Comparison of ENCODE assay signal across 11 cellular contexts in the genomic region with DNA sequence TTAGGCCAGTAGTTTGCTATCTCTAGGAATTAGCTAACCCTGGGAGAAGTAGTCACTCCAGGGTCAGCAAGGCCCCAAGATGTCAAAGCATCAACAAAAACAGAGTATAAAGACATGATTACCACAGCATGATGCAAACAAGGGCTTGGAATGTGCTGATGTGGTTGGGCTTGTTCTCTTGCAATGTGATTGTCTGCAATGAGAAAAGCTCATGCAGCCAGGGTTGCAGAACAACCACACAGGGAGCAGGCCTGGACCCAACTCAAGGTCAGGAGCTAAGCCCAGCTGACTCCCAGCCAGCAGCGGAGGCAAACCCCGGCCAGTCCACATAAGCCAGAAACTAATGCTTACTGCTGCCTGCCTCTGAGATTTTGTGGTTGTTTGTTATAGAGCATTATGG.
DNase-seq lines count a peak whose midpoint lies in the region; ATAC-seq, FAIRE-seq and TF ChIP-seq lines count a peak whose summit lies in the region.
"Had no signal": no experiment of that assay in that cellular context is flagged by ENCODE, and none has a peak within 500 bp of the region (broad histone marks: within the 10 kb centered on the region; RNA-seq: fewer than 3 reads in every experiment).

No MANE protein-coding gene starts in this region.

- H3K9ac ChIP-seq in kidney (ENCODE audit: low read length in 2 of 2) = no peak overlapping the region

- H3K27me3 ChIP-seq in H7 (ENCODE audit: control insufficient read depth, insufficient read depth, low read length) (no peaks in the 10 kb centered on the region), spleen (replicated peaks in 1 of 7) (no peaks in the 10 kb centered on the region)

- H3K9me3 ChIP-seq in kidney (ENCODE audit: control insufficient read depth in 1 of 2, low read length in 2 of 2) (no peaks in the 10 kb centered on the region), spleen (no peaks in the 10 kb centered on the region)

- H3K36me3 Mint-ChIP-seq in stimulated activated effector memory CD8-positive, alpha-beta T cell treated with anti-CD3 and anti-CD28 coated beads, Interleukin-12 subunit alpha, Interleukin-12 subunit beta, amount 100 ng/mL, for 72 hours = no peaks in the 10 kb centered on the region
- no peaks in the 10 kb centered on the region for H3K36me3 Mint-ChIP-seq in activated CD4-positive, alpha-beta T cell treated with anti-CD3 and anti-CD28 coated beads for 36 hours (ENCODE audit: low read depth)

- 40 to 86% (median 59%) methylated on average over 2 of the region's 2 CpGs for WGBS in spleen, 5 donors

- H3K4me1 ChIP-seq in kidney (ENCODE audit: control insufficient read depth in 1 of 2, insufficient read depth in 1 of 2, low read depth in 1 of 2, low read length in 2 of 2) (no peaks in the 10 kb centered on the region), spleen (peaks cover 0 to 10% (median 0%) of the 10 kb centered on the region in 6 donors)

- H3K4me3 Mint-ChIP-seq in stimulated activated effector memory CD8-positive, alpha-beta T cell treated with anti-CD3 and anti-CD28 coated beads, Interleukin-12 subunit alpha, Interleukin-12 subunit beta, amount 100 ng/mL, for 72 hours = no peak overlapping the region
- no peak overlapping the region for H3K4me3 Mint-ChIP-seq in activated CD4-positive, alpha-beta T cell treated with anti-CD3 and anti-CD28 coated beads for 36 hours
- H3K4me3 Mint-ChIP-seq: T-helper 1 cell treated with Interleukin-12 subunit alpha and Interleukin-12 subunit beta and Interleukin-4 antibody, amounts not matched to agents 30 μg/mL and 1 μg/mL, for 36 hours had no signal

- DNase-seq in H7 = peak; percentile 8
- peak; percentile 59 for DNase-seq in dedifferentiated amniotic fluid mesenchymal stem cell (ENCODE audit: extremely low spot score)
- peak; percentile 89 for DNase-seq in kidney
- DNase-seq in skeletal muscle cell (ENCODE audit: low read depth) = peak; percentile 96
- DNase-seq in stimulated activated effector memory CD8-positive, alpha-beta T cell treated with anti-CD3 and anti-CD28 coated beads, Interleukin-12 subunit alpha, Interleukin-12 subunit beta, amount 100 ng/mL, for 72 hours (ENCODE audit: low spot score in 2 of 2) = no peak
- no peak for DNase-seq in activated CD4-positive, alpha-beta T cell treated with anti-CD3 and anti-CD28 coated beads for 36 hours
- DNase-seq in spleen = no peak
- DNase-seq: activated CD8-positive, alpha-beta memory T cell treated with anti-CD3 and anti-CD28 coated beads, Interleukin-2, amount 50 U/mL, for 48 hours; MV-4-11 had no signal

- H3K9me3 Mint-ChIP-seq in stimulated activated effector memory CD8-positive, alpha-beta T cell treated with anti-CD3 and anti-CD28 coated beads, Interleukin-12 subunit alpha, Interleukin-12 subunit beta, amount 100 ng/mL, for 72 hours = no peaks in the 10 kb centered on the region
- no peaks in the 10 kb centered on the region for H3K9me3 Mint-ChIP-seq in activated CD4-positive, alpha-beta T cell treated with anti-CD3 and anti-CD28 coated beads for 36 hours (ENCODE audit: low read depth)
- H3K9me3 Mint-ChIP-seq: T-helper 1 cell treated with Interleukin-12 subunit alpha and Interleukin-12 subunit beta and Interleukin-4 antibody, amounts not matched to agents 30 μg/mL and 1 μg/mL, for 36 hours had no signal

- H3K27ac Mint-ChIP-seq in stimulated activated effector memory CD8-positive, alpha-beta T cell treated with anti-CD3 and anti-CD28 coated beads, Interleukin-12 subunit alpha, Interleukin-12 subunit beta, amount 100 ng/mL, for 72 hours = no peak overlapping the region
- no peak overlapping the region for H3K27ac Mint-ChIP-seq in activated CD4-positive, alpha-beta T cell treated with anti-CD3 and anti-CD28 coated beads for 36 hours
- H3K27ac Mint-ChIP-seq: T-helper 1 cell treated with Interleukin-12 subunit alpha and Interleukin-12 subunit beta and Interleukin-4 antibody, amounts not matched to agents 30 μg/mL and 1 μg/mL, for 36 hours had no signal

- no peak overlapping the region for H3K27ac ChIP-seq in kidney (ENCODE audit: low read depth in 2 of 2, low read length in 2 of 2)
- no peak overlapping the region for H3K27ac ChIP-seq in spleen

- H3K36me3 ChIP-seq in H7 (replicated peaks; ENCODE audit: control insufficient read depth, insufficient read depth, low read length) = no peaks in the 10 kb centered on the region
- H3K36me3 ChIP-seq in kidney (ENCODE audit: control insufficient read depth in 1 of 2, insufficient read depth in 2 of 2, low read length in 2 of 2) = no peaks in the 10 kb centered on the region
- H3K36me3 ChIP-seq in spleen = no peaks in the 10 kb centered on the region

- no peak for FAIRE-seq in kidney (lab: Jason Lieb, UNC)

- H3K27me3 Mint-ChIP-seq in activated CD4-positive, alpha-beta T cell treated with anti-CD3 and anti-CD28 coated beads for 36 hours = no peaks in the 10 kb centered on the region

- no peak for TF ChIP-seq CTCF in kidney (IDR thresholded peaks at IDR 0.05; ENCODE audit: borderline replicate concordance, extremely low read depth, insufficient read depth)
- TF ChIP-seq CTCF in spleen (IDR thresholded peaks at IDR 0.05 in 8 of 11, conservative IDR thresholded peaks at IDR 0.05 in 3 of 11) = no peak

- ATAC-seq in stimulated activated effector memory CD8-positive, alpha-beta T cell treated with anti-CD3 and anti-CD28 coated beads, Interleukin-12 subunit alpha, Interleukin-12 subunit beta, amount 100 ng/mL, for 72 hours = no peak
- no peak for ATAC-seq in HG02798 (IDR thresholded peaks at IDR 0.05; ENCODE audit: poor library complexity, unreplicated experiment)
- no peak for ATAC-seq in activated CD4-positive, alpha-beta T cell treated with anti-CD3 and anti-CD28 coated beads for 36 hours

- H3K4me3 ChIP-seq in H7 (ENCODE audit: insufficient read depth, low read depth, low read length) = no peak overlapping the region
- H3K4me3 ChIP-seq in kidney (ENCODE audit: low read length in 2 of 2) = no peak overlapping the region
- H3K4me3 ChIP-seq in skeletal muscle cell (ENCODE audit: low read depth, low read length) = no peak overlapping the region
- no peak overlapping the region for H3K4me3 ChIP-seq in spleen

- TF ChIP-seq POLR2A in spleen (IDR thresholded peaks at IDR 0.05) = no peak

- no peaks in the 10 kb centered on the region for H3K4me1 Mint-ChIP-seq in stimulated activated effector memory CD8-positive, alpha-beta T cell treated with anti-CD3 and anti-CD28 coated beads, Interleukin-12 subunit alpha, Interleukin-12 subunit beta, amount 100 ng/mL, for 72 hours
- H3K4me1 Mint-ChIP-seq in activated CD4-positive, alpha-beta T cell treated with anti-CD3 and anti-CD28 coated beads for 36 hours = no peaks in the 10 kb centered on the region

- CTCF ChIA-PET in activated CD4-positive, alpha-beta T cell treated with anti-CD3 and anti-CD28 coated beads for 36 hours (lab: Charles Lee) = interaction anchor here (0.7 to 1.0 kb wide), 2 partner anchors 10 to 14 kb away, joined by 3 read pairs; no protein-coding TSS in a partner anchor

- POLR2A ChIA-PET in activated CD4-positive, alpha-beta T cell treated with anti-CD3 and anti-CD28 coated beads for 36 hours (lab: Charles Lee) = no interaction called here

- intact Hi-C loops in kidney (cut with DNase I) (no loop called here), spleen (cut with DNase I; ENCODE audit: low total_unique reads) (no loop called here)
- intact Hi-C loops in activated CD4-positive, alpha-beta T cell treated with anti-CD3 and anti-CD28 coated beads for 36 hours (cut with DNase I, micrococcal nuclease) = no loop called here

Comparison
In these comparisons a context has a peak if more than half of its experiments do, and no peak if none do; other contexts are left out.
1. DNase-seq: peak in H7 (single experiment), dedifferentiated amniotic fluid mesenchymal stem cell (single experiment), kidney (single experiment) and skeletal muscle cell (single experiment); none in stimulated activated effector memory CD8-positive, alpha-beta T cell treated with anti-CD3 and anti-CD28 coated beads, Interleukin-12 subunit alpha, Interleukin-12 subunit beta, amount 100 ng/mL, for 72 hours (0 of 2), activated CD4-positive, alpha-beta T cell treated with anti-CD3 and anti-CD28 coated beads for 36 hours (single experiment) and spleen (single experiment).